2 cellular contexts compared by ENCODE assay signal in genomic region chr9:132622144-132622543, GRCh38.
A peak's percentile ranks its signal among the peaks of the same experiment; 100 is the strongest.
TF ChIP-seq lines count a peak whose summit lies in the region.

No MANE protein-coding gene starts in this region.

TF ChIP-seq in IMR-90, 13 proteins besides CTCF, POLR2A, EP300 and RAD21:
- no peak for TF ChIP-seq NFE2L2 (IDR thresholded peaks at IDR 0.05; ENCODE audit: low read depth, low read length)
- no peak for TF ChIP-seq ELK1 (IDR thresholded peaks at IDR 0.05; ENCODE audit: borderline replicate concordance, low read depth, low read length)
- no peak for TF ChIP-seq RCOR1 (IDR thresholded peaks at IDR 0.05; ENCODE audit: insufficient replicate concordance, low read length)
- no peak for TF ChIP-seq SMC3 (IDR thresholded peaks at IDR 0.05; ENCODE audit: low read depth, low read length)
- TF ChIP-seq RFX5 (IDR thresholded peaks at IDR 0.05; ENCODE audit: low read depth, low read length): no peak
- no peak for TF ChIP-seq FOS (IDR thresholded peaks at IDR 0.05; ENCODE audit: low read depth, low read length)

TF ChIP-seq in K562, 482 proteins besides CTCF, POLR2A, EP300 and RAD21:
- TF ChIP-seq NR2C2 (CRISPR knock-in tag; IDR thresholded peaks at IDR 0.05): no peak
- no peak for TF ChIP-seq NR2C2 (tag; IDR thresholded peaks at IDR 0.05)
- no peak for TF ChIP-seq CHD4 (IDR thresholded peaks at IDR 0.05; ENCODE audit: insufficient read depth, insufficient replicate concordance, low read depth, low read length, poor library complexity, severe bottlenecking)
- no peak for TF ChIP-seq HSF4 (CRISPR knock-in tag; IDR thresholded peaks at IDR 0.05; ENCODE audit: borderline replicate concordance)
- TF ChIP-seq GABPB1 (CRISPR knock-in tag; IDR thresholded peaks at IDR 0.05): no peak
- TF ChIP-seq CBFA2T3 (IDR thresholded peaks at IDR 0.05): peak; percentile 34; the same call in 1 of the 2 replicates
- TF ChIP-seq BRCA1 (IDR thresholded peaks at IDR 0.05): no peak
- TF ChIP-seq BRCA1 (CRISPR knock-in tag; IDR thresholded peaks at IDR 0.05): no peak
- no peak for TF ChIP-seq MYNN (IDR thresholded peaks at IDR 0.05)
- no peak for TF ChIP-seq MYNN (CRISPR knock-in tag; IDR thresholded peaks at IDR 0.05)
- no peak for TF ChIP-seq CUX1 (CRISPR knock-in tag; IDR thresholded peaks at IDR 0.05)
- TF ChIP-seq KLF13 (tag; IDR thresholded peaks at IDR 0.05; ENCODE audit: borderline replicate concordance, low read depth): no peak
- peak; percentile 47; the same call in 1 of the 2 replicates for TF ChIP-seq NFIC (IDR thresholded peaks at IDR 0.05)
- no peak for TF ChIP-seq ZKSCAN1 (IDR thresholded peaks at IDR 0.05; ENCODE audit: low read depth, low read length)
- no peak for TF ChIP-seq NEUROD1 (IDR thresholded peaks at IDR 0.05; ENCODE audit: borderline replicate concordance, low read depth, low read length, partially characterized antibody)
